ENCODE assay signal across 8 cellular contexts in genomic region chr9:99221266-99221622, GRCh38. TPM values are rescaled to one million over a fixed set of nuclear protein-coding genes. Genes with fewer than 3 reads are reported as not detected.
DNase-seq lines count a peak whose midpoint lies in the region; ATAC-seq and TF ChIP-seq lines count a peak whose summit lies in the region.

No MANE protein-coding gene starts in this region.

- TF ChIP-seq CTCF in GM06990 (IDR thresholded peaks at IDR 0.05; ENCODE audit: insufficient read depth, low read length, poor library complexity, severe bottlenecking) = no peak
- TF ChIP-seq CTCF in coronary artery (IDR thresholded peaks at IDR 0.05) = no peak
- TF ChIP-seq CTCF in nephron (IDR thresholded peaks at IDR 0.05; ENCODE audit: unreplicated experiment in 3 of 3) = no peak

- peak overlapping the region; percentile 92 to 97 (median 95) for H3K27ac Mint-ChIP-seq in nephron

- intact Hi-C loops in posterior vena cava (cut with DNase I) = loop anchor here in 1 of 2 donors (5.0 kb wide), 1 partner anchor 601 kb away; the partner anchor contains the start of gene NR4A3

- H3K4me3 ChIP-seq in GM06990 (replicated peaks; ENCODE audit: low read depth, low read length) (peak overlapping the region; percentile 98), coronary artery (peak overlapping the region; percentile 95)

- TF ChIP-seq POLR2A in GM18505 (IDR thresholded peaks at IDR 0.05; ENCODE audit: borderline replicate concordance, extremely low read depth, insufficient read depth, insufficient read length) = no peak

- no peaks in the 10 kb centered on the region for H3K27me3 ChIP-seq in GM06990 (replicated peaks; ENCODE audit: control insufficient read depth, insufficient read depth, low read length)

- peaks cover 40% of the 10 kb centered on the region for H3K4me1 Mint-ChIP-seq in nephron

- peak overlapping the region; percentile 92 for H3K27ac ChIP-seq in KOPT-K1 (ENCODE audit: low read depth, low read length, poor library complexity, severe bottlenecking)
- H3K27ac ChIP-seq in coronary artery = peak overlapping the region; percentile 80 to 91

- no peaks in the 10 kb centered on the region for H3K9me3 Mint-ChIP-seq in nephron

- H3K9me3 ChIP-seq in KOPT-K1 (ENCODE audit: insufficient read depth, low read length, poor library complexity, severe bottlenecking) = no peaks in the 10 kb centered on the region

- H3K4me3 Mint-ChIP-seq in nephron = peak overlapping the region; percentile 96 to 99 (median 98)

- DNase-seq in GM06990 (ENCODE audit: extremely low read depth, insufficient read length) (no peak), coronary artery (ENCODE audit: low spot score) (no peak), posterior vena cava (ENCODE audit: low spot score) (no peak)
- DNase-seq in stimulated activated CD4-positive, alpha-beta T cell treated with anti-CD3 and anti-CD28 coated beads, Interleukin-4, amount 100 ng/mL, for 1 hour = no peak

- no peaks in the 10 kb centered on the region for H3K27me3 Mint-ChIP-seq in nephron (ENCODE audit: low read depth)

- ATAC-seq in HG03521 (IDR thresholded peaks at IDR 0.05; ENCODE audit: unreplicated experiment) (no peak), GM18505 (IDR thresholded peaks at IDR 0.05; ENCODE audit: unreplicated experiment) (no peak)

- peaks cover 53% of the 10 kb centered on the region for H3K36me3 Mint-ChIP-seq in nephron (ENCODE audit: low read depth)

- H3K36me3 ChIP-seq in GM06990 (ENCODE audit: control insufficient read depth, insufficient read depth, low read length) = peaks cover 10% of the 10 kb centered on the region
- H3K36me3 ChIP-seq in KOPT-K1 (ENCODE audit: insufficient read depth, low read length) = peaks cover 55% of the 10 kb centered on the region

RNA-seq across cellular contexts. Expression of gene ALG2, which starts 0.5 kb away (rescaled TPM):
- total RNA-seq in posterior vena cava = 10 to 100 TPM; 22.5 to 25.4 TPM

RNA-seq across cellular contexts. Expression of gene SEC61B, which starts 0.8 kb away (rescaled TPM):
- total RNA-seq in posterior vena cava = 100 to 1,000 TPM; 108 to 117 TPM
